In the genomic region with DNA sequence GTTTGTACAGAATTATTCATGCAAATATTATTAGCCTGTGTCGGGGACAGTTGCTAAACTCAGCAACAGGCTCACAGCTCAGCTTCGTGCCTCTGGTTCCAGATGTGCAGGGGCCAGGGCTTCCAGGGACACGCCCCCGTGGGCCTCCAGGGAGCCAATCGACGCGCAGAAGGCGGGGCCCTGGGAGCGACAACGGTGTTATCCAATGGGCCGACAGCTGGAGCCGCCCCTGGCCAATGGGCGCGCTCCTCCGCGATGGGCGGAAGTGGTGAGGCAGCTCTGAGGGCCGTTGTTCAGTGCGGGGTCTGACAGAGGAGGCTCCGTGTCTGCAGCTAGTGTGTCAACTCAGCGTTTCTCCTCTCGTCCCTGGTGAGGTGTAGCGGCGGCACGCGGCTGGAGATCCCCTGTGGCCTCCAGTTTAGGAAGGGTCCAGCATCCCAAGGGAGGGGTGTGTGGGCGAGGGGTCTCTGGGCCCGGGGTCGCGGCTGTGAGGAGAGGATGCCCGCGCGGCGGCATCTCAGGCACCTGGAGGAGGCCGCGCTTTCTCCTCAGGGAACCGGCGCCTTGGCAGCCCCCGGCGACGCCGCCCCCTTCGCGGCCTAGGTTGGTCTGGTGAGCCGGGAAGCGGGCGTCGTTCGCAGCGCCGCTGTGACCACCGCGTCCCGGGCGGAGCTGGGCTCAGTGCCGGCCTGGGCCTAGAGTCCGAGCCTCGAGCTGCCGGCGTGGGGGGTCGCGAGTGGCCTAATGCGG, we compare ENCODE assay signal across 8 cellular contexts. TPM values are rescaled to one million over a fixed set of nuclear protein-coding genes. Genes with fewer than 3 reads are reported as not detected.
DNase-seq lines count a peak whose midpoint lies in the region; ATAC-seq, FAIRE-seq and TF ChIP-seq lines count a peak whose summit lies in the region.

TSS of gene TRAFD1 (plus strand) at position 311 of the 750 bp plus-strand sequence. CDS start 4,963 bp downstream, outside the sequence.

- no peak for TF ChIP-seq EP300 in transverse colon (IDR thresholded peaks at IDR 0.05; ENCODE audit: low read depth)

- H4K12ac ChIP-seq in trophoblast cell (ENCODE audit: low read depth, low read length) = peak within 1 kb of the TSS; percentile 55

- no peak within 1 kb of the TSS for H2BK12ac ChIP-seq in trophoblast cell (ENCODE audit: low read length)

- H3K4ac ChIP-seq in trophoblast cell (ENCODE audit: low read depth, low read length) = peak within 1 kb of the TSS; percentile 54

- no peaks in the 10 kb centered on the region for H3K9me3 Mint-ChIP-seq in T-cell

- POLR2A ChIA-PET in T-cell (lab: Charles Lee) = interaction anchor here (0.6 to 1.6 kb wide), 6 partner anchors 15 to 1097 kb away, joined by 3 to 13 read pairs (median 7); partner anchors contain the start of genes NAA25 (in 2 of the 2), ERP29 (in 1 of the 2) and TMEM116 (in 1 of the 2)

- peaks cover 36 to 48% (median 43%) of the 10 kb centered on the region in 3 donors for H3K4me1 Mint-ChIP-seq in T-cell

- H3K18ac ChIP-seq in trophoblast cell (ENCODE audit: low read length) = peak within 1 kb of the TSS; percentile 24

- TF ChIP-seq CTCF in transverse colon (IDR thresholded peaks at IDR 0.05) = no peak

- H3K4me2 ChIP-seq in trophoblast cell (ENCODE audit: low read length) = peak within 1 kb of the TSS; percentile 82

- whole genome bisulfite sequencing in adipose tissue, 3 donors = 0% methylated on average over 51 to 63 of the region's 63 CpGs
- no CpG with 5 or more reads among the region's 63 CpGs for WGBS in trophoblast cell (ENCODE audit: extremely low coverage, insufficient coverage, insufficient read length)
- WGBS in transverse colon (ENCODE audit: low coverage in 1 of 2), 2 donors = 0% methylated on average over 1 to 33 of the region's 63 CpGs

- peak within 1 kb of the TSS; percentile 81 to 85 (median 83) for H3K4me3 Mint-ChIP-seq in T-cell

- no peaks in the 10 kb centered on the region for H3K36me3 Mint-ChIP-seq in T-cell

- H3K27me3 ChIP-seq in trophoblast cell (ENCODE audit: insufficient read depth, low read length) (no peaks in the 10 kb centered on the region), transverse colon (no peaks in the 10 kb centered on the region)

- H3K36me3 ChIP-seq in trophoblast cell (ENCODE audit: control insufficient read depth in 1 of 2, insufficient read depth in 2 of 2, low read length in 2 of 2) = no peaks in the 10 kb centered on the region
- H3K36me3 ChIP-seq in transverse colon = no peaks in the 10 kb centered on the region

- intact Hi-C loops in cardiac septum (cut with DNase I) (no loop called here), transverse colon (cut with DNase I; ENCODE audit: low total_unique reads) (no loop called here)

- in situ Hi-C loops in transverse colon (cut with MboI; ENCODE audit: low pct_ligation_motif_present in 1 of 4, low pct_unique_long_range_greater_than_20kb in 1 of 4, low sequenced_read_pairs in 3 of 4) = no loop called here

- H4K8ac ChIP-seq in trophoblast cell (ENCODE audit: low read depth, low read length) = peak within 1 kb of the TSS; percentile 49

- H3K27ac Mint-ChIP-seq in T-cell = peak within 1 kb of the TSS; percentile 83 to 87

- no peak within 1 kb of the TSS for H4K91ac ChIP-seq in trophoblast cell (ENCODE audit: low read depth, low read length)

- H3K23ac ChIP-seq in trophoblast cell (ENCODE audit: low read length) = no peak within 1 kb of the TSS

- H2BK5ac ChIP-seq in trophoblast cell (ENCODE audit: low read depth, low read length, poor library complexity) = no peak within 1 kb of the TSS

- ATAC-seq in HG02840 (IDR thresholded peaks at IDR 0.05; ENCODE audit: low FRiP score, unreplicated experiment) (peak; percentile 96), T-cell (replicated peaks in 1 of 4) (peak; percentile 99 to 100 (median 99))

- H3K14ac ChIP-seq in trophoblast cell (ENCODE audit: low read length) = peak within 1 kb of the TSS; percentile 58

- peaks cover 2% of the 10 kb centered on the region for H3K79me1 ChIP-seq in trophoblast cell (ENCODE audit: low read length)

- peak; percentile 96 for FAIRE-seq in GM12891 (lab: Jason Lieb, UNC)

- H3K27me3 Mint-ChIP-seq in T-cell = no peaks in the 10 kb centered on the region

- CTCF ChIA-PET in T-cell (lab: Charles Lee) = interaction anchor here in 1 of 2 donors (0.6 to 1.3 kb wide), 5 partner anchors 12 to 440 kb away, joined by 3 to 12 read pairs (median 3); partner anchors contain the start of genes ACAD10, BRAP, ERP29 and NAA25

- H2BK120ac ChIP-seq in trophoblast cell (ENCODE audit: insufficient read depth, low read length, poor library complexity) = no peak within 1 kb of the TSS

- peaks cover 2% of the 10 kb centered on the region for H3K79me2 ChIP-seq in trophoblast cell (ENCODE audit: control insufficient read depth, insufficient read depth, low read length, poor library complexity)

- DNase-seq in GM12891 (ENCODE audit: insufficient read length, low spot score) (peak; percentile 97), NCI-H1436 treated with DMSO at 0.1 percent for 48 hours (lab: John Stamatoyannopoulos, UW) (peak; percentile 74), T-cell (peak; percentile 91 to 99 (median 97)), cardiac septum (ENCODE audit: low spot score) (peak; percentile 99), trophoblast cell (peak; percentile 98 to 99), transverse colon (peak; percentile 98)

- H3K4me1 ChIP-seq in trophoblast cell (ENCODE audit: control insufficient read depth in 1 of 2, insufficient read depth in 2 of 2, low read length in 2 of 2) (peaks cover 0 to 4% of the 10 kb centered on the region in 2 experiments), transverse colon (peaks cover 24 to 70% (median 41%) of the 10 kb centered on the region in 4 donors)

- H3K4me3 ChIP-seq in trophoblast cell (ENCODE audit: low read depth, low read length) = peak within 1 kb of the TSS; percentile 98
- H3K4me3 ChIP-seq in transverse colon = peak within 1 kb of the TSS; percentile 71 to 94 (median 78)

- H2AK5ac ChIP-seq in trophoblast cell (ENCODE audit: low read length) = no peak within 1 kb of the TSS

- peak within 1 kb of the TSS; percentile 85 for H3K9ac ChIP-seq in trophoblast cell (ENCODE audit: low read length)

- H2AFZ ChIP-seq in trophoblast cell (ENCODE audit: insufficient read depth, low read length, poor library complexity) = peak within 1 kb of the TSS; percentile 23

- H3K9me3 ChIP-seq in trophoblast cell (ENCODE audit: insufficient read depth, low read depth, low read length) (no peaks in the 10 kb centered on the region), transverse colon (no peaks in the 10 kb centered on the region)

- peak within 1 kb of the TSS; percentile 82 for H3K27ac ChIP-seq in adipose tissue (ENCODE audit: low read depth, low read length)
- no peak within 1 kb of the TSS for H3K27ac ChIP-seq in trophoblast cell (ENCODE audit: low read depth, low read length)
- peak within 1 kb of the TSS; percentile 92 to 97 (median 95) for H3K27ac ChIP-seq in transverse colon

- TF ChIP-seq POLR2A in GM12891 (IDR thresholded peaks at IDR 0.05; ENCODE audit: low read depth, low read length) (peak; percentile 99), transverse colon (IDR thresholded peaks at IDR 0.05) (peak; percentile 95)

TF ChIP-seq in GM12891, 5 proteins besides CTCF, POLR2A, EP300 and RAD21:
- TF ChIP-seq TAF1 (IDR thresholded peaks at IDR 0.05; ENCODE audit: low read depth, low read length) (peak; percentile 95), POLR2AphosphoS5 (IDR thresholded peaks at IDR 0.05; ENCODE audit: low read depth, low read length) (peak; percentile 99), PAX5 (IDR thresholded peaks at IDR 0.05; ENCODE audit: insufficient read depth, low read length, severe bottlenecking) (peak; percentile 1), SPI1 (IDR thresholded peaks at IDR 0.05; ENCODE audit: low read depth, low read length) (peak; percentile 70), POU2F2 (IDR thresholded peaks at IDR 0.05; ENCODE audit: low read depth, low read length) (peak; percentile 78; the same call in 1 of the 2 replicates)

RNA-seq across cellular contexts. Expression of gene TRAFD1, which starts in this region (rescaled TPM):
- 42.5 TPM for polyA plus RNA-seq in GM12891 (2012; ENCODE audit: low read depth, missing spikeins)
- total RNA-seq in T-cell = 10 to 100 TPM; 26.4 to 39.9 (median 36.9) TPM
- polyA plus RNA-seq in adipose tissue = 10 to 100 TPM in 2 of 3 donors, 1 to 10 TPM in 1; 8.4 to 21.7 (median 16.2) TPM
- 32.3 TPM for total RNA-seq in cardiac septum
- polyA plus RNA-seq in trophoblast cell (2013) = 15.0 and 16.1 TPM in 2 replicates
- total RNA-seq in transverse colon = 10 to 100 TPM; 15.3 to 36.8 (median 31.1) TPM
